ENCODE assay signal across 14 cellular contexts in the genomic region with DNA sequence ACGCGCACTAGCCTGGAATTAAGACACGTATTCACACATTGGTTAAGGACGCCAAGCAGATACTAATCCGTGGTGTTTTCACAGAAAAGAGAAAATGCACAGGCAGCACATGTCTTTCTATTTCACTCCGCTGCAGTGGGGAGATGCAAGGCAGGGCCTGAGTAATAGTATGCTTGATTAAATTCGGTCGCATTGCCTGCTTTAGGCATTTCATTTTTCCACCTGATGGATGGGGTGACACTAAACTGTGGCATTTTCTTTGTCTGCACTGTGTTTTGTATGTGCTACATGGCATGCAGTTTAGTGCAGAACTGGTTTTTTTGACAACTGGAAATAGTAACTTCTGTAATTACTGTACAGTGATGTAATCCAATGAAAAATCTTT.
A peak's percentile ranks its signal among the peaks of the same experiment; 100 is the strongest.
DNase-seq lines count a peak whose midpoint lies in the region; ATAC-seq and TF ChIP-seq lines count a peak whose summit lies in the region.
"Had no signal": no experiment of that assay in that cellular context is flagged by ENCODE, and none has a peak within 500 bp of the region (broad histone marks: within the 10 kb centered on the region; RNA-seq: fewer than 3 reads in every experiment).

No MANE protein-coding gene starts in this region.

- H3K27ac ChIP-seq in ACC112 (ENCODE audit: low read depth, low read length), result no peak overlapping the region
- H3K27ac ChIP-seq in GM23338 (ENCODE audit: low read depth), result no peak overlapping the region
- peak overlapping the region in 51 of 59 donors; percentile 1 to 86 (median 66) for H3K27ac ChIP-seq in dorsolateral prefrontal cortex
- no peak overlapping the region for H3K27ac ChIP-seq in neural progenitor cell

- peak; percentile 13 for ATAC-seq in GM23338
- no peak for ATAC-seq in HG02588 (IDR thresholded peaks at IDR 0.05; ENCODE audit: unreplicated experiment)
- ATAC-seq: T-helper 17 cell had no signal

- H3K4me2 ChIP-seq in GM23338, result peak overlapping the region; percentile 86
- no peak overlapping the region for H3K4me2 ChIP-seq in neural progenitor cell

- H3K9ac ChIP-seq in neural progenitor cell, result no peak overlapping the region

- no peak for TF ChIP-seq CTCF in GM23338 (conservative IDR thresholded peaks at IDR 0.05; ENCODE audit: low read depth in 2 of 2)
- no peak for TF ChIP-seq CTCF in dorsolateral prefrontal cortex (IDR thresholded peaks at IDR 0.05 in 54 of 56, conservative IDR thresholded peaks at IDR 0.05 in 2 of 56; ENCODE audit: low read depth in 1 of 56, partially characterized antibody in 56 of 56)
- TF ChIP-seq CTCF in neural progenitor cell (IDR thresholded peaks at IDR 0.05), result no peak

- H3K4me3 Mint-ChIP-seq in GM23338 (peak overlapping the region; percentile 82), neural progenitor cell (no peak overlapping the region)
- H3K4me3 Mint-ChIP-seq: activated T-cell treated with anti-CD3 and anti-CD28 coated beads, Interleukin-2, amount 50 U/mL, for 4 hours; T-helper 17 cell had no signal

- H3K27ac Mint-ChIP-seq in GM23338 (peak overlapping the region; percentile 94), neural progenitor cell (no peak overlapping the region)
- H3K27ac Mint-ChIP-seq: CD4-positive, CD25-positive, alpha-beta regulatory T cell; T-helper 17 cell had no signal

- H3K27me3 ChIP-seq in ACC112 (ENCODE audit: insufficient read depth, low read length), result peaks cover 22% of the 10 kb centered on the region
- peaks cover 15% of the 10 kb centered on the region for H3K27me3 ChIP-seq in GM23338 (ENCODE audit: insufficient read depth)
- no peaks in the 10 kb centered on the region for H3K27me3 ChIP-seq in dorsolateral prefrontal cortex
- no peaks in the 10 kb centered on the region for H3K27me3 ChIP-seq in neural progenitor cell

- H3K79me2 ChIP-seq in ACC112 (ENCODE audit: control insufficient read depth, insufficient read depth, low read length, unreplicated experiment) (no peaks in the 10 kb centered on the region), GM23338 (replicated peaks; ENCODE audit: insufficient read depth) (no peaks in the 10 kb centered on the region), neural progenitor cell (ENCODE audit: low read depth) (no peaks in the 10 kb centered on the region)

- H3K36me3 ChIP-seq in ACC112 (ENCODE audit: insufficient read depth, low read length), result no peaks in the 10 kb centered on the region
- no peaks in the 10 kb centered on the region for H3K36me3 ChIP-seq in GM23338 (ENCODE audit: insufficient read depth)
- no peaks in the 10 kb centered on the region for H3K36me3 ChIP-seq in neural progenitor cell
- H3K36me3 ChIP-seq: HAP-1 had no signal

- no peaks in the 10 kb centered on the region for H3K9me2 ChIP-seq in GM23338 (ENCODE audit: insufficient read depth)

- intact Hi-C loops in dorsolateral prefrontal cortex (cut with DNase I), result no loop called here

- H3K36me3 Mint-ChIP-seq in GM23338 (ENCODE audit: low read depth) (peaks cover 8% of the 10 kb centered on the region; the same call in 2 of the 3 replicates), neural progenitor cell (no peaks in the 10 kb centered on the region)
- H3K36me3 Mint-ChIP-seq: CD4-positive, CD25-positive, alpha-beta regulatory T cell had no signal

- H3K4me1 ChIP-seq in ACC112 (ENCODE audit: control insufficient read depth, insufficient read depth, low read length, unreplicated experiment) (no peaks in the 10 kb centered on the region), GM23338 (ENCODE audit: insufficient read depth) (peaks cover 24% of the 10 kb centered on the region), neural progenitor cell (no peaks in the 10 kb centered on the region)
- H3K4me1 ChIP-seq: HAP-1 had no signal

- no peaks in the 10 kb centered on the region for H4K20me1 ChIP-seq in GM23338 (replicated peaks; ENCODE audit: insufficient read depth)
- no peaks in the 10 kb centered on the region for H4K20me1 ChIP-seq in neural progenitor cell (ENCODE audit: low read depth)

- H3K4me1 Mint-ChIP-seq in GM23338 (peaks cover 27% of the 10 kb centered on the region), neural progenitor cell (peaks cover 27% of the 10 kb centered on the region)

- peaks cover 14% of the 10 kb centered on the region; the same call in 2 of the 3 replicates for H3K9me3 Mint-ChIP-seq in GM23338
- peaks cover 7% of the 10 kb centered on the region for H3K9me3 Mint-ChIP-seq in neural progenitor cell
- H3K9me3 Mint-ChIP-seq: activated T-cell treated with anti-CD3 and anti-CD28 coated beads, Interleukin-2, amount 50 U/mL, for 4 hours had no signal

- peak; percentile 8 for DNase-seq in GM23338 (ENCODE audit: low spot score)
- DNase-seq in dorsolateral prefrontal cortex, result no peak
- DNase-seq in neural progenitor cell (ENCODE audit: low spot score), result no peak
- DNase-seq in stimulated activated CD4-positive, alpha-beta T cell treated with anti-CD3 and anti-CD28 coated beads, Interleukin-4, amount 100 ng/mL, for 24 hours, result no peak
- DNase-seq in globus pallidus (ENCODE audit: low spot score), result no peak
- DNase-seq in NCI-H2107 (lab: John Stamatoyannopoulos, UW), result no peak
- DNase-seq: activated T-cell treated with anti-CD3 and anti-CD28 coated beads, Interleukin-2, amount 50 U/mL, for 4 hours; CD4-positive, CD25-positive, alpha-beta regulatory T cell; effector CD8-positive, alpha-beta T cell; NCI-H510A treated with DMSO at 0.1 percent for 48 hours; T-helper 17 cell had no signal

- H3K27me3 Mint-ChIP-seq in GM23338 (ENCODE audit: insufficient read depth, low read depth, poor library complexity), result peaks cover 6% of the 10 kb centered on the region
- peaks cover 9% of the 10 kb centered on the region for H3K27me3 Mint-ChIP-seq in neural progenitor cell (ENCODE audit: insufficient read depth, low read depth)

- H3K9me3 ChIP-seq in neural progenitor cell (ENCODE audit: low read depth), result no peaks in the 10 kb centered on the region
- H3K9me3 ChIP-seq: HAP-1 had no signal

- no peaks in the 10 kb centered on the region for H3F3A ChIP-seq in GM23338 (replicated peaks; ENCODE audit: low read depth)
- no peaks in the 10 kb centered on the region for H3F3A ChIP-seq in neural progenitor cell (ENCODE audit: low read depth)

- H3K4me3 ChIP-seq in ACC112 (ENCODE audit: low read depth, low read length) (peak overlapping the region; percentile 74), GM23338 (peak overlapping the region; percentile 72), dorsolateral prefrontal cortex (peak overlapping the region; percentile 30 to 78 (median 57)), neural progenitor cell (no peak overlapping the region)
- H3K4me3 ChIP-seq: HAP-1 had no signal

- H2AFZ ChIP-seq in ACC112 (ENCODE audit: low read length, unreplicated experiment) (peak overlapping the region; percentile 58), GM23338 (peak overlapping the region; percentile 95), neural progenitor cell (replicated peaks) (peak overlapping the region; percentile 57)

TF ChIP-seq in GM23338, 12 proteins besides CTCF, POLR2A, EP300 and RAD21:
- TF ChIP-seq JUNB (IDR thresholded peaks at IDR 0.05; ENCODE audit: unreplicated experiment), result no peak
- no peak for TF ChIP-seq ZNF114 (CRISPR knock-in tag; IDR thresholded peaks at IDR 0.05)
- TF ChIP-seq NANOG (IDR thresholded peaks at IDR 0.05; ENCODE audit: borderline replicate concordance), result no peak
- TF ChIP-seq EZH2 (IDR thresholded peaks at IDR 0.05; ENCODE audit: low read depth, unreplicated experiment), result no peak
- TF ChIP-seq, protein P1, sequence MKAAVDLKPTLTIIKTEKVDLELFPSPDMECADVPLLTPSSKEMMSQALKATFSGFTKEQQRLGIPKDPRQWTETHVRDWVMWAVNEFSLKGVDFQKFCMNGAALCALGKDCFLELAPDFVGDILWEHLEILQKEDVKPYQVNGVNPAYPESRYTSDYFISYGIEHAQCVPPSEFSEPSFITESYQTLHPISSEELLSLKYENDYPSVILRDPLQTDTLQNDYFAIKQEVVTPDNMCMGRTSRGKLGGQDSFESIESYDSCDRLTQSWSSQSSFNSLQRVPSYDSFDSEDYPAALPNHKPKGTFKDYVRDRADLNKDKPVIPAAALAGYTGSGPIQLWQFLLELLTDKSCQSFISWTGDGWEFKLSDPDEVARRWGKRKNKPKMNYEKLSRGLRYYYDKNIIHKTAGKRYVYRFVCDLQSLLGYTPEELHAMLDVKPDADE (IDR thresholded peaks at IDR 0.05), result no peak
- TF ChIP-seq CREB1 (CRISPR knock-in tag; IDR thresholded peaks at IDR 0.05; ENCODE audit: low read depth), result no peak
- no peak for TF ChIP-seq POLR2AphosphoS5 (IDR thresholded peaks at IDR 0.05; ENCODE audit: low read depth)
- no peak for TF ChIP-seq ZNF331 (CRISPR knock-in tag; IDR thresholded peaks at IDR 0.05; ENCODE audit: low read depth)
- no peak for TF ChIP-seq STAT1 (IDR thresholded peaks at IDR 0.05; ENCODE audit: unreplicated experiment)
- TF ChIP-seq, protein P2, sequence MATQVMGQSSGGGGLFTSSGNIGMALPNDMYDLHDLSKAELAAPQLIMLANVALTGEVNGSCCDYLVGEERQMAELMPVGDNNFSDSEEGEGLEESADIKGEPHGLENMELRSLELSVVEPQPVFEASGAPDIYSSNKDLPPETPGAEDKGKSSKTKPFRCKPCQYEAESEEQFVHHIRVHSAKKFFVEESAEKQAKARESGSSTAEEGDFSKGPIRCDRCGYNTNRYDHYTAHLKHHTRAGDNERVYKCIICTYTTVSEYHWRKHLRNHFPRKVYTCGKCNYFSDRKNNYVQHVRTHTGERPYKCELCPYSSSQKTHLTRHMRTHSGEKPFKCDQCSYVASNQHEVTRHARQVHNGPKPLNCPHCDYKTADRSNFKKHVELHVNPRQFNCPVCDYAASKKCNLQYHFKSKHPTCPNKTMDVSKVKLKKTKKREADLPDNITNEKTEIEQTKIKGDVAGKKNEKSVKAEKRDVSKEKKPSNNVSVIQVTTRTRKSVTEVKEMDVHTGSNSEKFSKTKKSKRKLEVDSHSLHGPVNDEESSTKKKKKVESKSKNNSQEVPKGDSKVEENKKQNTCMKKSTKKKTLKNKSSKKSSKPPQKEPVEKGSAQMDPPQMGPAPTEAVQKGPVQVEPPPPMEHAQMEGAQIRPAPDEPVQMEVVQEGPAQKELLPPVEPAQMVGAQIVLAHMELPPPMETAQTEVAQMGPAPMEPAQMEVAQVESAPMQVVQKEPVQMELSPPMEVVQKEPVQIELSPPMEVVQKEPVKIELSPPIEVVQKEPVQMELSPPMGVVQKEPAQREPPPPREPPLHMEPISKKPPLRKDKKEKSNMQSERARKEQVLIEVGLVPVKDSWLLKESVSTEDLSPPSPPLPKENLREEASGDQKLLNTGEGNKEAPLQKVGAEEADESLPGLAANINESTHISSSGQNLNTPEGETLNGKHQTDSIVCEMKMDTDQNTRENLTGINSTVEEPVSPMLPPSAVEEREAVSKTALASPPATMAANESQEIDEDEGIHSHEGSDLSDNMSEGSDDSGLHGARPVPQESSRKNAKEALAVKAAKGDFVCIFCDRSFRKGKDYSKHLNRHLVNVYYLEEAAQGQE (IDR thresholded peaks at IDR 0.05; ENCODE audit: unreplicated experiment), result no peak

Comparison
In these comparisons a context has a peak if more than half of its experiments do, and no peak if none do; other contexts are left out.
1. H3K27ac ChIP-seq: peak in dorsolateral prefrontal cortex (51 of 59); none in ACC112 (single experiment), GM23338 (single experiment) and neural progenitor cell (single experiment).
2. Peak in every context shown above with its lines, with median percentiles within 50 percentile points of each other: H2AFZ ChIP-seq.